ENCODE assay signal across 9 cellular contexts in genomic region chr13:110916671-110917142, GRCh38. TPM values are rescaled to one million over a fixed set of nuclear protein-coding genes. Genes with fewer than 3 reads are reported as not detected.
DNase-seq lines count a peak whose midpoint lies in the region; ATAC-seq, FAIRE-seq and TF ChIP-seq lines count a peak whose summit lies in the region.
"Had no signal": no experiment of that assay in that cellular context is flagged by ENCODE, and none has a peak within 500 bp of the region (broad histone marks: within the 10 kb centered on the region; RNA-seq: fewer than 3 reads in every experiment).

No MANE protein-coding gene starts in this region.

- no peak for TF ChIP-seq POLR2A in spleen (IDR thresholded peaks at IDR 0.05)
- TF ChIP-seq POLR2A in H54 (IDR thresholded peaks at IDR 0.05; ENCODE audit: low read depth, low read length) = no peak

- H4K20me1 ChIP-seq in GM23248 (ENCODE audit: insufficient read depth) = peaks cover 11% of the 10 kb centered on the region

- peaks cover 37% of the 10 kb centered on the region for H3F3A ChIP-seq in GM23248 (ENCODE audit: insufficient read depth)

- no peaks in the 10 kb centered on the region for H3K9me2 ChIP-seq in GM23248 (ENCODE audit: insufficient read depth)

- H3K27ac ChIP-seq in GM23248 = peak overlapping the region; percentile 96
- H3K27ac ChIP-seq in WERI-Rb-1 = no peak overlapping the region
- H3K27ac ChIP-seq in foreskin keratinocyte = peak overlapping the region; percentile 35
- H3K27ac ChIP-seq in spleen = peak overlapping the region; percentile 94 to 100 (median 99)

- peak overlapping the region; percentile 82 for H2AFZ ChIP-seq in GM23248

- ATAC-seq in foreskin keratinocyte = no peak

- H3K4me1 ChIP-seq in GM23248 (ENCODE audit: insufficient read depth) (peaks cover 31% of the 10 kb centered on the region), foreskin keratinocyte (peaks cover 18% of the 10 kb centered on the region), spleen (peaks cover 17 to 62% (median 43%) of the 10 kb centered on the region in 6 donors)

- WGBS in GM23248 (ENCODE audit: low coverage in 1 of 2, low lambda C conversion rate in 2 of 2, missing lambda C conversion rate in 2 of 2), 2 experiments = 69 to 74% methylated on average over 5 of the region's 5 CpGs
- 83 to 95% (median 94%) methylated on average over 5 of the region's 5 CpGs for WGBS in spleen, 5 donors

- no peak for TF ChIP-seq CTCF in WERI-Rb-1 (IDR thresholded peaks at IDR 0.05; ENCODE audit: low read depth, low read length)
- TF ChIP-seq CTCF in foreskin keratinocyte (conservative IDR thresholded peaks at IDR 0.05) = no peak
- TF ChIP-seq CTCF in spleen (IDR thresholded peaks at IDR 0.05 in 8 of 11, conservative IDR thresholded peaks at IDR 0.05 in 3 of 11) = no peak

- H3K9me3 ChIP-seq in GM23248 (ENCODE audit: low read depth) (no peaks in the 10 kb centered on the region), WERI-Rb-1 (ENCODE audit: severe bottlenecking) (no peaks in the 10 kb centered on the region), spleen (no peaks in the 10 kb centered on the region)

- H3K79me2 ChIP-seq in GM23248 (ENCODE audit: insufficient read depth) = peaks cover 23% of the 10 kb centered on the region

- no peak for FAIRE-seq in H54 (lab: Jason Lieb, UNC)

- peak overlapping the region; percentile 94 for H3K9ac ChIP-seq in GM23248

- peak; percentile 82 for DNase-seq in GM23248
- no peak for DNase-seq in WERI-Rb-1
- peak; percentile 21 to 31 for DNase-seq in foreskin keratinocyte
- DNase-seq in spleen = no peak
- no peak for DNase-seq in H54 (ENCODE audit: insufficient read length, low spot score)
- no peak for DNase-seq in NCI-H2107 (lab: John Stamatoyannopoulos, UW)
- no peak for DNase-seq in NCI-H524 (lab: John Stamatoyannopoulos, UW)
- DNase-seq: NCI-H345; stimulated activated CD4-positive, alpha-beta T cell treated with anti-CD3 and anti-CD28 coated beads, Interleukin-1b, Interleukin-23, amount 100 ng/mL, for 48 hours had no signal

- intact Hi-C loops in spleen (cut with DNase I; ENCODE audit: low total_unique reads) = no loop called here

- H3K4me3 ChIP-seq in GM23248 = peak overlapping the region; percentile 87
- H3K4me3 ChIP-seq in WERI-Rb-1 (ENCODE audit: low read depth, low read length) = peak overlapping the region; percentile 88; the same call in 1 of the 2 replicates
- H3K4me3 ChIP-seq in spleen = peak overlapping the region in 1 of 8 donors; percentile 88

- in situ Hi-C loops in GM23248 (cut with MboI) = no loop called here

- H3K27me3 ChIP-seq in GM23248 (replicated peaks; ENCODE audit: insufficient read depth) (no peaks in the 10 kb centered on the region), WERI-Rb-1 (ENCODE audit: insufficient read depth, low read depth, severe bottlenecking) (peaks cover 5% of the 10 kb centered on the region), foreskin keratinocyte (peaks cover 6% of the 10 kb centered on the region), spleen (replicated peaks in 1 of 7) (peaks cover 0 to 7% (median 0%) of the 10 kb centered on the region in 7 donors)

- no peaks in the 10 kb centered on the region for H3K36me3 ChIP-seq in GM23248 (ENCODE audit: low read depth)
- peaks cover 12% of the 10 kb centered on the region for H3K36me3 ChIP-seq in WERI-Rb-1
- H3K36me3 ChIP-seq in spleen = no peaks in the 10 kb centered on the region

- H3K4me2 ChIP-seq in GM23248 (ENCODE audit: unreplicated experiment) = peak overlapping the region; percentile 96

RNA-seq across cellular contexts. Expression of gene ANKRD10, which starts 1.8 kb away (rescaled TPM):
- total RNA-seq in GM23248 (2014; rRNA removed; shearing (Covaris generic)) = 34.1 and 39.9 TPM in 2 replicates
- polyA plus RNA-seq in GM23248 (2016; fragmentation: Nextera tagmentation; extraction: Ambion mirVana) (33.4 and 42.7 TPM in 2 replicates), foreskin keratinocyte (11.0 and 13.3 TPM in 2 replicates), spleen (100 to 1,000 TPM; 122 to 179 (median 144) TPM)
- total RNA-seq in foreskin keratinocyte (29.5 and 32.9 TPM in 2 replicates), spleen (100 to 1,000 TPM; 165 to 253 (median 191) TPM)

Comparison
In these comparisons a context has a peak if more than half of its experiments do, and no peak if none do; other contexts are left out.
1. DNase-seq: peak in GM23248 (single experiment) and foreskin keratinocyte (2 of 2); none in WERI-Rb-1 (single experiment), spleen (single experiment), H54 (single experiment), NCI-H2107 (single experiment) and NCI-H524 (0 of 2).